8 cellular contexts compared by ENCODE assay signal in genomic region chr1:85109475-85109874, GRCh38.
DNase-seq lines count a peak whose midpoint lies in the region; ATAC-seq, FAIRE-seq and TF ChIP-seq lines count a peak whose summit lies in the region.

No MANE protein-coding gene starts in this region.

- ATAC-seq in left colon (peak; percentile 98), HG02763 (IDR thresholded peaks at IDR 0.05; ENCODE audit: unreplicated experiment) (no peak)
- peak; percentile 64 to 65 for ATAC-seq in stimulated activated naive B cell treated with anti-CD40 and anti-IgM and Interleukin-4, amounts not matched to agents 10 μg/mL and 1 μg/mL and 100 μg/mL, for 72 hours (replicated peaks)

- TF ChIP-seq POLR2A in H54 (IDR thresholded peaks at IDR 0.05; ENCODE audit: low read depth, low read length) = no peak

- intact Hi-C loops in left colon (cut with DNase I, micrococcal nuclease) = loop anchor here in 1 of 2 donors (2.0 kb wide), 1 partner anchor 143 kb away; no protein-coding TSS in a partner anchor

- peak; percentile 75 for DNase-seq in ELR (ENCODE audit: low read depth)
- peak; percentile 38 for DNase-seq in H54 (ENCODE audit: insufficient read length, low spot score)
- peak; percentile 46 for DNase-seq in NCI-H1105 (lab: John Stamatoyannopoulos, UW)
- peak; percentile 44 for DNase-seq in SW480 (ENCODE audit: low spot score)
- peak; percentile 38 for DNase-seq in cerebellum (ENCODE audit: low spot score)
- peak; percentile 33 to 53 for DNase-seq in left colon
- no peak for DNase-seq in stimulated activated naive B cell treated with anti-CD40 and anti-IgM and Interleukin-4, amounts not matched to agents 10 μg/mL and 1 μg/mL and 100 μg/mL, for 72 hours

- no peaks in the 10 kb centered on the region for H3K9me3 Mint-ChIP-seq in stimulated activated naive B cell treated with anti-CD40 and anti-IgM and Interleukin-4, amounts not matched to agents 10 μg/mL and 1 μg/mL and 100 μg/mL, for 72 hours

- H3K4me3 Mint-ChIP-seq in stimulated activated naive B cell treated with anti-CD40 and anti-IgM and Interleukin-4, amounts not matched to agents 10 μg/mL and 1 μg/mL and 100 μg/mL, for 72 hours = no peak overlapping the region

- no peaks in the 10 kb centered on the region for H3K36me3 Mint-ChIP-seq in stimulated activated naive B cell treated with anti-CD40 and anti-IgM and Interleukin-4, amounts not matched to agents 10 μg/mL and 1 μg/mL and 100 μg/mL, for 72 hours

- no peaks in the 10 kb centered on the region for H3K27me3 Mint-ChIP-seq in stimulated activated naive B cell treated with anti-CD40 and anti-IgM and Interleukin-4, amounts not matched to agents 10 μg/mL and 1 μg/mL and 100 μg/mL, for 72 hours

- no peak overlapping the region for H3K27ac Mint-ChIP-seq in stimulated activated naive B cell treated with anti-CD40 and anti-IgM and Interleukin-4, amounts not matched to agents 10 μg/mL and 1 μg/mL and 100 μg/mL, for 72 hours

- FAIRE-seq in H54 (lab: Jason Lieb, UNC) = peak; percentile 95

- no peaks in the 10 kb centered on the region for H3K4me1 Mint-ChIP-seq in stimulated activated naive B cell treated with anti-CD40 and anti-IgM and Interleukin-4, amounts not matched to agents 10 μg/mL and 1 μg/mL and 100 μg/mL, for 72 hours
